Comparison of ENCODE assay signal across 17 cellular contexts in the genomic region with DNA sequence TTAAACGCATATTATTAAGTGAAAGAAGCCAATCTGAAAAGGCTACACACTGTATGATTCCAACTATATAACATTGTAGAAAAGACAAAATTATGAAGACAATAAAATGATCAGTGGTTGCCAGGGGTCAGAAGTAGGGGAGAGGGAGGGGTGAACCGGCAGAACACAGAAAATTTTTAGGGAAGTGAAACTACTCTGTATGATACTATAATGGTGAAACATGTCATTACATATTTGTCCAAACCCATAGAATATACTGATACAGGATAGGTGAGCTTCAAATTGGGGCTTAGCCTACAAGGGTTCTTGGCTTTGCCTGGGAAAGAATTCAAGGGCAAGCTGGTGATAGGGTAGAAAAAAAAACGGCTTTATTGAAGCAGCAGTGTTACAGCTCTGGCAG.
DNase-seq lines count a peak whose midpoint lies in the region; ATAC-seq, FAIRE-seq and TF ChIP-seq lines count a peak whose summit lies in the region.
"Had no signal": no experiment of that assay in that cellular context is flagged by ENCODE, and none has a peak within 500 bp of the region (broad histone marks: within the 10 kb centered on the region; RNA-seq: fewer than 3 reads in every experiment).

No MANE protein-coding gene starts in this region.

- no peak for FAIRE-seq in HTR-8/SVneo (lab: Jason Lieb, UNC)

- TF ChIP-seq POLR2A in gastrocnemius medialis (IDR thresholded peaks at IDR 0.05), result no peak

- no peaks in the 10 kb centered on the region for H3K4me1 Mint-ChIP-seq in CD4-positive, alpha-beta memory T cell
- H3K4me1 Mint-ChIP-seq: activated CD4-positive, alpha-beta T cell treated with anti-CD3 and anti-CD28 coated beads for 36 hours had no signal

- ATAC-seq in GM19395 (IDR thresholded peaks at IDR 0.05; ENCODE audit: unreplicated experiment) (peak; percentile 96), HG02852 (IDR thresholded peaks at IDR 0.05; ENCODE audit: unreplicated experiment) (peak; percentile 84), HG03565 (IDR thresholded peaks at IDR 0.05; ENCODE audit: unreplicated experiment) (peak; percentile 97), gastrocnemius medialis (no peak)
- ATAC-seq: activated CD4-positive, alpha-beta T cell treated with anti-CD3 and anti-CD28 coated beads for 36 hours had no signal

- CTCF ChIA-PET in GM10248 (lab: Yijun Ruan, JAX), result no interaction called here
- CTCF ChIA-PET in CD4-positive, alpha-beta memory T cell (lab: Charles Lee; ENCODE audit: partially characterized antibody), result no interaction called here

- intact Hi-C loops in CD4-positive, alpha-beta memory T cell (cut with micrococcal nuclease), result no loop called here
- intact Hi-C loops in gastrocnemius medialis (cut with DNase I; ENCODE audit: low total_unique reads), result no loop called here

- H3K27ac Mint-ChIP-seq in CD4-positive, alpha-beta memory T cell, result no peak overlapping the region
- H3K27ac Mint-ChIP-seq: activated CD4-positive, alpha-beta T cell treated with anti-CD3 and anti-CD28 coated beads for 36 hours had no signal

- no peaks in the 10 kb centered on the region for H3K27me3 ChIP-seq in CD4-positive, alpha-beta memory T cell (ENCODE audit: insufficient read depth, low read length)
- no peaks in the 10 kb centered on the region for H3K27me3 ChIP-seq in gastrocnemius medialis
- H3K27me3 ChIP-seq: uterus had no signal

- no peaks in the 10 kb centered on the region for H3K36me3 ChIP-seq in CD4-positive, alpha-beta memory T cell (ENCODE audit: insufficient read depth, low read length)
- H3K36me3 ChIP-seq in gastrocnemius medialis, result no peaks in the 10 kb centered on the region
- H3K36me3 ChIP-seq: uterus had no signal

- POLR2A ChIA-PET in GM10248 (lab: Yijun Ruan, JAX), result no interaction called here
- POLR2A ChIA-PET in CD4-positive, alpha-beta memory T cell (lab: Charles Lee; ENCODE audit: partially characterized antibody), result no interaction called here

- no peaks in the 10 kb centered on the region for H3K9me3 ChIP-seq in CD4-positive, alpha-beta memory T cell (ENCODE audit: control insufficient read depth in 1 of 2, low read length in 2 of 2)
- no peaks in the 10 kb centered on the region for H3K9me3 ChIP-seq in gastrocnemius medialis
- H3K9me3 ChIP-seq: uterus had no signal

- H3K4me3 ChIP-seq in CD4-positive, alpha-beta memory T cell (ENCODE audit: low read length in 2 of 2), result no peak overlapping the region
- no peak overlapping the region for H3K4me3 ChIP-seq in gastrocnemius medialis
- H3K4me3 ChIP-seq: coronary artery, lung, uterus had no signal

- H3K4me3 Mint-ChIP-seq in CD4-positive, alpha-beta memory T cell, result no peak overlapping the region
- H3K4me3 Mint-ChIP-seq: activated CD4-positive, alpha-beta T cell treated with anti-CD3 and anti-CD28 coated beads for 36 hours had no signal

- no peaks in the 10 kb centered on the region for H3K4me1 ChIP-seq in CD4-positive, alpha-beta memory T cell (ENCODE audit: insufficient read depth, low read length)
- H3K4me1 ChIP-seq in gastrocnemius medialis, result no peaks in the 10 kb centered on the region
- H3K4me1 ChIP-seq: uterus had no signal

- H3K9me3 Mint-ChIP-seq in CD4-positive, alpha-beta memory T cell, result peaks cover 0 to 18% (median 6%) of the 10 kb centered on the region in 8 donors

- TF ChIP-seq CTCF in GM10248 (IDR thresholded peaks at IDR 0.05; ENCODE audit: control extremely low read depth, extremely low read depth, low read depth, missing control alignments) (no peak), gastrocnemius medialis (IDR thresholded peaks at IDR 0.05 in 4 of 5, conservative IDR thresholded peaks at IDR 0.05 in 1 of 5) (no peak)

- no peak overlapping the region for H3K27ac ChIP-seq in CD4-positive, alpha-beta memory T cell (ENCODE audit: low read depth, low read length)
- H3K27ac ChIP-seq in gastrocnemius medialis, result no peak overlapping the region
- H3K27ac ChIP-seq: coronary artery, RWPE1, uterus had no signal

- peaks cover 3 to 5% of the 10 kb centered on the region in 2 donors for H3K27me3 Mint-ChIP-seq in CD4-positive, alpha-beta memory T cell

- in situ Hi-C loops in gastrocnemius medialis (cut with MboI; ENCODE audit: low sequenced_read_pairs in 4 of 4), result no loop called here

- H3K36me3 Mint-ChIP-seq in CD4-positive, alpha-beta memory T cell, result no peaks in the 10 kb centered on the region

- peak; percentile 28 for DNase-seq in GM10248 (ENCODE audit: extremely low spot score)
- DNase-seq in stimulated activated CD4-positive, alpha-beta T cell treated with anti-CD3 and anti-CD28 coated beads, Interleukin-12 subunit alpha, Interleukin-12 subunit beta, amount 100 ng/mL, for 4 hours, result no peak
- no peak for DNase-seq in CD4-positive, alpha-beta memory T cell
- DNase-seq in HTR-8/SVneo (ENCODE audit: insufficient read length, low spot score), result no peak
- DNase-seq in gastrocnemius medialis, result no peak
- DNase-seq: activated CD4-positive, alpha-beta T cell treated with anti-CD3 and anti-CD28 coated beads for 36 hours; activated naive CD4-positive, alpha-beta T cell treated with anti-CD3 and anti-CD28 coated beads, Interleukin-2, amount 50 U/mL, for 16 hours; foreskin fibroblast; GDM1; NCI-H1694 treated with DMSO at 0.1 percent for 48 hours; uterus had no signal

Comparison
In these comparisons a context has a peak if more than half of its experiments do, and no peak if none do; other contexts are left out.
1. ATAC-seq: peak in GM19395 (single experiment), HG02852 (single experiment) and HG03565 (single experiment); none in gastrocnemius medialis (0 of 2).